8 cellular contexts compared by ENCODE assay signal in genomic region chr4:2462992-2463762, GRCh38.
A peak's percentile ranks its signal among the peaks of the same experiment; 100 is the strongest.
DNase-seq lines count a peak whose midpoint lies in the region; TF ChIP-seq lines count a peak whose summit lies in the region.

No MANE protein-coding gene starts in this region.

- no peak overlapping the region for H3K27ac ChIP-seq in SU-DHL-6 (ENCODE audit: low read depth, low read length)

- no peaks in the 10 kb centered on the region for H3K27me3 ChIP-seq in SU-DHL-6 (ENCODE audit: low read length)

- H3K4me3 ChIP-seq in GM12864 (ENCODE audit: low read depth, low read length) (peak overlapping the region; percentile 48), SU-DHL-6 (ENCODE audit: insufficient read depth, low read length, poor library complexity, severe bottlenecking) (peak overlapping the region; percentile 58), fibroblast of pulmonary artery (replicated peaks; ENCODE audit: low read depth, low read length) (peak overlapping the region; percentile 28), retinal pigment epithelial cell (ENCODE audit: low read length) (peak overlapping the region; percentile 29)

- no peak for DNase-seq in GM12864 (ENCODE audit: low read depth)
- no peak for DNase-seq in fibroblast of pulmonary artery (ENCODE audit: low read depth)
- DNase-seq in retinal pigment epithelial cell (ENCODE audit: low read depth): no peak
- no peak for DNase-seq in AG08395 (ENCODE audit: low spot score)
- DNase-seq in putamen (ENCODE audit: low spot score): no peak
- no peak for DNase-seq in NCI-H526 (lab: John Stamatoyannopoulos, UW)
- no peak for DNase-seq in dedifferentiated amniotic fluid mesenchymal stem cell (ENCODE audit: extremely low spot score)

- no peaks in the 10 kb centered on the region for H3K9me3 ChIP-seq in SU-DHL-6 (ENCODE audit: insufficient read depth, low read length)

- no peak overlapping the region for H2AFZ ChIP-seq in SU-DHL-6 (ENCODE audit: low read depth, low read length, severe bottlenecking)

- H3K4me2 ChIP-seq in SU-DHL-6 (ENCODE audit: low read depth, low read length, poor library complexity, severe bottlenecking): peak overlapping the region; percentile 59

- H3K9me2 ChIP-seq in SU-DHL-6 (replicated peaks; ENCODE audit: insufficient read depth, low read length): no peaks in the 10 kb centered on the region

- TF ChIP-seq CTCF in GM12864 (IDR thresholded peaks at IDR 0.05; ENCODE audit: low read depth, low read length, missing control alignments) (no peak), SU-DHL-6 (IDR thresholded peaks at IDR 0.05; ENCODE audit: insufficient read depth, low read length, poor library complexity, severe bottlenecking) (no peak), fibroblast of pulmonary artery (IDR thresholded peaks at IDR 0.05; ENCODE audit: low read length, missing control alignments) (no peak), retinal pigment epithelial cell (conservative IDR thresholded peaks at IDR 0.05; ENCODE audit: low read depth, low read length) (no peak)

- H3K79me2 ChIP-seq in SU-DHL-6 (ENCODE audit: insufficient read depth, low read length): peaks cover under 1% of the 10 kb centered on the region; the same call in 1 of the 2 replicates

- no peaks in the 10 kb centered on the region for H3F3A ChIP-seq in SU-DHL-6 (ENCODE audit: insufficient read depth)

- no peaks in the 10 kb centered on the region for H3K36me3 ChIP-seq in SU-DHL-6 (ENCODE audit: low read length)

- H3K9ac ChIP-seq in SU-DHL-6 (ENCODE audit: low read length): peak overlapping the region; percentile 51

- H4K20me1 ChIP-seq in SU-DHL-6 (ENCODE audit: low read depth, low read length): no peaks in the 10 kb centered on the region
